8 cellular contexts compared by ENCODE assay signal in the genomic region with DNA sequence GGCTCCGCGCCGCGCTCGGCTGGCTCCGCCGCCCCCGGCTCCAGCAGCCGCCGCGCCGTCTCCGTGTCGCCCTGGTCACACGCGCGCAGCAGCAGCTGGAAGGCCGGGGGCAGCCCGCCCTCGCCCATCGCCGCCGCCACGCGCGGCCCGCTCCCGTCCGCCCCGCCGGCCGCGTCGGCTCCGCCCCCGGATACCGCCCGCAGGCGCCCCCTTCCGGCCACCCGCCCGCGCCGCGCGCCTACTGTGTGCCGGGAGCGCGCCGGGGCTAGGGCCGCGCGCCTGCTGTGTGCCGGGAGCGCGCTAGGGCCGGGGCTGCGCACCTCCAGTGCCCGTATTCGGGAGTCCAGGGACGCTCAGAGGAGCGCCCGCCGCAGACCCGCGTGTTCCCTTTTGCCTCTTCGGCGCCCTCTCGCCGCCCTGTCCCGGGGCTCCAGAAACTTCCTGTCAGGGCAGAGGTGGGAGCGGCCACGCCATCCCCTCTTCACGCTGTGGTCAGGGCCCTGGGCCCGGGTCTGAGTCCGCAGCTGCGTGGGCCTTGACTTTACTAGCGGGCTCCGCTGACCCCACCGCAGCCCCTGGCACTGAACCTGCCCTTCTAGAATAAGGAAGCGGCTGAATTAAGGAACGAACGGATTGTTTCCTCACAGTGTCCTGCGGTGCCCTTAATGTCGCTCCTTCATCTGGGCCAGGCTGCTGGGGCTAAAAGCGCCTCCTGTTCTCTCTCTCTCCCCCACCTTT. TPM values are rescaled to one million over a fixed set of nuclear protein-coding genes. Genes with fewer than 3 reads are reported as not detected.
DNase-seq lines count a peak whose midpoint lies in the region; FAIRE-seq and TF ChIP-seq lines count a peak whose summit lies in the region.

Gene ANKS6 (minus strand): TSS at position 192 of the 738 bp plus-strand sequence. CDS start 64 bp downstream, at position 128.

- peak; percentile 61 for DNase-seq in Caki2 (ENCODE audit: low read depth)
- peak; percentile 95 for DNase-seq in GM20000 (ENCODE audit: low spot score)
- DNase-seq in HTR-8/SVneo (ENCODE audit: insufficient read length, low spot score), result peak; percentile 73
- peak; percentile 60 to 67 for DNase-seq in SHP77 (lab: John Stamatoyannopoulos, UW)
- peak; percentile 81 for DNase-seq in activated naive CD4-positive, alpha-beta T cell treated with Interleukin-2 at 50 U/mL for 16 hours
- DNase-seq in germinal center (ENCODE audit: low spot score), result peak; percentile 91
- peak in 50 of 56 donors; percentile 26 to 90 (median 70) for DNase-seq in nucleus accumbens (lab: John Stamatoyannopoulos, UW)
- DNase-seq in substantia nigra (lab: John Stamatoyannopoulos, UW), result peak in 46 of 49 donors; percentile 18 to 94 (median 69)

- TF ChIP-seq CTCF in GM20000 (IDR thresholded peaks at IDR 0.05; ENCODE audit: extremely low read depth, missing control alignments), result peak; percentile 79

- no peak for FAIRE-seq in HTR-8/SVneo (lab: Jason Lieb, UNC)

- H3K27ac ChIP-seq in substantia nigra (ENCODE audit: low read depth, low read length, poor library complexity, severe bottlenecking), result peak within 1 kb of the TSS; percentile 84

- in situ Hi-C loops in Caki2 (cut with HindIII; ENCODE audit: low pct_unique_long_range_greater_than_20kb, low sequenced_read_pairs), result no loop called here

RNA-seq across cellular contexts. Expression of gene ANKS6, which starts in this region (rescaled TPM):
- 60.9 and 106 TPM in 2 replicates for total RNA-seq in Caki2 (2014; rRNA removed; shearing (Covaris generic); ENCODE audit: low replicate concordance)

Comparison
In these comparisons a context has a peak if more than half of its experiments do, and no peak if none do; other contexts are left out.
1. Peak in every context shown above with its lines: DNase-seq and H3K27ac ChIP-seq.